In genomic region chr15:72236381-72237285, GRCh38 we compare ENCODE assay signal across 1 cellular context.
TF ChIP-seq lines count a peak whose summit lies in the region.

No MANE protein-coding gene starts in this region.

TF ChIP-seq in H1, 55 proteins besides CTCF, POLR2A, EP300 and RAD21:
- no peak for TF ChIP-seq CHD1 (IDR thresholded peaks at IDR 0.05; ENCODE audit: low read depth, low read length)
- no peak for TF ChIP-seq TCF12 (IDR thresholded peaks at IDR 0.05; ENCODE audit: low read depth, low read length)
- no peak for TF ChIP-seq CHD2 (IDR thresholded peaks at IDR 0.05; ENCODE audit: low read length)
- no peak for TF ChIP-seq KDM5A (IDR thresholded peaks at IDR 0.05; ENCODE audit: low read length)
